In the genomic region with DNA sequence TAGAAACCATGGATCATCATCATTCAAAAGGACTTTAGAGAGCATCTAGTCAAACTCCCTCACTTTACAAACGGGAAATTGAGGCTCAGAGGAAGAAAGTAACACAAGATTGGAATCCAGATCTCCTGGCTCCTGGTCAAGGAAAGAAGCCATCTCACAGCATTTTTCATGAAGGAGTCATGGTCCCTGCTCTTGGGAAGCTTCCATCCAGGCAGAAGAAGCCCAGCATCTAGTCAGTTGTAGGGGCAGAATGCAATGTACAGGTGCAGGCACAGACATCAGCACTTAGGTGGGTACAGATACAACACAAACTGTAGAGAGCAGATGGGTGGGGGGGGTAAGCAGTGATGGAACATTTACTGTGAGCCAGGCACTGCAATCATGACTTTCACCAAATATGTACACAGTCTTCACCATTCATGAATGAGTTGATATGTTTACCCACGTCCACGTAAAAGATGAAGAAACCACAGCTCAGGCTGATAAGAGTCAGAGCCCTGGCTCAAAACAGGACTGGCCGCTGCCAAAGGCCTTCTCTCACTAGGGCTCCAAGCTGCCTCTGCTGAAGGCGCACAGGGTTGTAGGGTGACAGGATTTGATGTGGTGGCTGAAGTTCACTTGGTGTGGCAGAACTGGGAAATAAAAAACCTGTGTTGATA, we compare ENCODE assay signal across 1 cellular context.
TF ChIP-seq lines count a peak whose summit lies in the region.

No MANE protein-coding gene starts in this region.

TF ChIP-seq in WTC11, 78 proteins besides CTCF, POLR2A, EP300 and RAD21 (continued from another document):
- TF ChIP-seq, protein P1, sequence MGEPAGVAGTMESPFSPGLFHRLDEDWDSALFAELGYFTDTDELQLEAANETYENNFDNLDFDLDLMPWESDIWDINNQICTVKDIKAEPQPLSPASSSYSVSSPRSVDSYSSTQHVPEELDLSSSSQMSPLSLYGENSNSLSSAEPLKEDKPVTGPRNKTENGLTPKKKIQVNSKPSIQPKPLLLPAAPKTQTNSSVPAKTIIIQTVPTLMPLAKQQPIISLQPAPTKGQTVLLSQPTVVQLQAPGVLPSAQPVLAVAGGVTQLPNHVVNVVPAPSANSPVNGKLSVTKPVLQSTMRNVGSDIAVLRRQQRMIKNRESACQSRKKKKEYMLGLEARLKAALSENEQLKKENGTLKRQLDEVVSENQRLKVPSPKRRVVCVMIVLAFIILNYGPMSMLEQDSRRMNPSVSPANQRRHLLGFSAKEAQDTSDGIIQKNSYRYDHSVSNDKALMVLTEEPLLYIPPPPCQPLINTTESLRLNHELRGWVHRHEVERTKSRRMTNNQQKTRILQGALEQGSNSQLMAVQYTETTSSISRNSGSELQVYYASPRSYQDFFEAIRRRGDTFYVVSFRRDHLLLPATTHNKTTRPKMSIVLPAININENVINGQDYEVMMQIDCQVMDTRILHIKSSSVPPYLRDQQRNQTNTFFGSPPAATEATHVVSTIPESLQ (CRISPR knock-in tag; IDR thresholded peaks at IDR 0.05): no peak
- TF ChIP-seq, protein P2, sequence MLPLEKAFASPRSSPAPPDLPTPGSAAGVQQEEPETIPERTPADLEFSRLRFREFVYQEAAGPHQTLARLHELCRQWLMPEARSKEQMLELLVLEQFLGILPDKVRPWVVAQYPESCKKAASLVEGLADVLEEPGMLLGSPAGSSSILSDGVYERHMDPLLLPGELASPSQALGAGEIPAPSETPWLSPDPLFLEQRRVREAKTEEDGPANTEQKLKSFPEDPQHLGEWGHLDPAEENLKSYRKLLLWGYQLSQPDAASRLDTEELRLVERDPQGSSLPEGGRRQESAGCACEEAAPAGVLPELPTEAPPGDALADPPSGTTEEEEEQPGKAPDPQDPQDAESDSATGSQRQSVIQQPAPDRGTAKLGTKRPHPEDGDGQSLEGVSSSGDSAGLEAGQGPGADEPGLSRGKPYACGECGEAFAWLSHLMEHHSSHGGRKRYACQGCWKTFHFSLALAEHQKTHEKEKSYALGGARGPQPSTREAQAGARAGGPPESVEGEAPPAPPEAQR (CRISPR knock-in tag; IDR thresholded peaks at IDR 0.05): no peak
- TF ChIP-seq, protein P3, sequence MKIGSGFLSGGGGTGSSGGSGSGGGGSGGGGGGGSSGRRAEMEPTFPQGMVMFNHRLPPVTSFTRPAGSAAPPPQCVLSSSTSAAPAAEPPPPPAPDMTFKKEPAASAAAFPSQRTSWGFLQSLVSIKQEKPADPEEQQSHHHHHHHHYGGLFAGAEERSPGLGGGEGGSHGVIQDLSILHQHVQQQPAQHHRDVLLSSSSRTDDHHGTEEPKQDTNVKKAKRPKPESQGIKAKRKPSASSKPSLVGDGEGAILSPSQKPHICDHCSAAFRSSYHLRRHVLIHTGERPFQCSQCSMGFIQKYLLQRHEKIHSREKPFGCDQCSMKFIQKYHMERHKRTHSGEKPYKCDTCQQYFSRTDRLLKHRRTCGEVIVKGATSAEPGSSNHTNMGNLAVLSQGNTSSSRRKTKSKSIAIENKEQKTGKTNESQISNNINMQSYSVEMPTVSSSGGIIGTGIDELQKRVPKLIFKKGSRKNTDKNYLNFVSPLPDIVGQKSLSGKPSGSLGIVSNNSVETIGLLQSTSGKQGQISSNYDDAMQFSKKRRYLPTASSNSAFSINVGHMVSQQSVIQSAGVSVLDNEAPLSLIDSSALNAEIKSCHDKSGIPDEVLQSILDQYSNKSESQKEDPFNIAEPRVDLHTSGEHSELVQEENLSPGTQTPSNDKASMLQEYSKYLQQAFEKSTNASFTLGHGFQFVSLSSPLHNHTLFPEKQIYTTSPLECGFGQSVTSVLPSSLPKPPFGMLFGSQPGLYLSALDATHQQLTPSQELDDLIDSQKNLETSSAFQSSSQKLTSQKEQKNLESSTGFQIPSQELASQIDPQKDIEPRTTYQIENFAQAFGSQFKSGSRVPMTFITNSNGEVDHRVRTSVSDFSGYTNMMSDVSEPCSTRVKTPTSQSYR (CRISPR knock-in tag; IDR thresholded peaks at IDR 0.05): no peak
TF ChIP-seq in WTC11: peak in this region for 0.
